ENCODE assay signal across 9 cellular contexts in genomic region chr4:183600189-183600685, GRCh38. TPM values are rescaled to one million over a fixed set of nuclear protein-coding genes. Genes with fewer than 3 reads are reported as not detected.
DNase-seq lines count a peak whose midpoint lies in the region; ATAC-seq, FAIRE-seq and TF ChIP-seq lines count a peak whose summit lies in the region.
"Had no signal": no experiment of that assay in that cellular context is flagged by ENCODE, and none has a peak within 500 bp of the region (broad histone marks: within the 10 kb centered on the region; RNA-seq: fewer than 3 reads in every experiment).

No MANE protein-coding gene starts in this region.

- peak in 3 of 4 donors; percentile 38 to 60 (median 55) for ATAC-seq in pancreas
- ATAC-seq in GM21381 (IDR thresholded peaks at IDR 0.05; ENCODE audit: unreplicated experiment) = no peak
- ATAC-seq in HG02852 (IDR thresholded peaks at IDR 0.05; ENCODE audit: unreplicated experiment) = no peak

- WGBS in pancreas, 2 donors = 88 to 93% methylated on average over 3 of the region's 3 CpGs

- peak; percentile 5 to 10 for DNase-seq in activated CD4-positive, alpha-beta T cell treated with anti-CD3 and anti-CD28 coated beads, Interleukin-2, amount 50 U/mL, for 48 hours
- no peak for DNase-seq in activated CD4-positive, alpha-beta T cell treated with anti-CD3 and anti-CD28 coated beads for 4 hours
- DNase-seq in central memory CD4-positive, alpha-beta T cell = peak; percentile 2
- DNase-seq in pancreas (no peak), dedifferentiated amniotic fluid mesenchymal stem cell (ENCODE audit: extremely low spot score) (no peak)
- DNase-seq: NCI-H774 had no signal

- H3K27ac ChIP-seq in pancreas = no peak overlapping the region

- H3F3A ChIP-seq in Loucy (ENCODE audit: low read depth) = no peaks in the 10 kb centered on the region

- H3K27me3 ChIP-seq in Loucy (ENCODE audit: insufficient read depth, low read length, poor library complexity, severe bottlenecking) (no peaks in the 10 kb centered on the region), pancreas (no peaks in the 10 kb centered on the region)

- H3K79me2 ChIP-seq in Loucy (ENCODE audit: insufficient read depth, low read length) = no peaks in the 10 kb centered on the region

- no peaks in the 10 kb centered on the region for H3K9me3 ChIP-seq in Loucy (ENCODE audit: insufficient read depth, low read depth, low read length)
- H3K9me3 ChIP-seq in pancreas = no peaks in the 10 kb centered on the region

- H2AFZ ChIP-seq in Loucy (ENCODE audit: low read length) = no peak overlapping the region

- H3K4me3 ChIP-seq in Loucy (ENCODE audit: low read length, poor library complexity, severe bottlenecking) (no peak overlapping the region), pancreas (no peak overlapping the region)

- H3K4me1 ChIP-seq in Loucy (ENCODE audit: insufficient read depth, low read length, poor library complexity, severe bottlenecking) = no peaks in the 10 kb centered on the region
- H3K4me1 ChIP-seq in pancreas = peaks cover 0 to 17% (median 0%) of the 10 kb centered on the region in 3 donors

- no peak for FAIRE-seq in pancreas (lab: Jason Lieb, UNC)

- H3K36me3 ChIP-seq in Loucy (ENCODE audit: insufficient read depth, low read length) (no peaks in the 10 kb centered on the region), pancreas (no peaks in the 10 kb centered on the region)

- intact Hi-C loops in pancreas (cut with DNase I) = loop anchor here in 2 of 3 donors (5.0 to 10.0 kb wide), 3 partner anchors 105 to 138 kb away; no protein-coding TSS in a partner anchor

- no peaks in the 10 kb centered on the region for H4K20me1 ChIP-seq in Loucy (ENCODE audit: insufficient read depth, low read length, poor library complexity, severe bottlenecking)

- H3K9me2 ChIP-seq in Loucy (replicated peaks; ENCODE audit: low read depth, low read length) = no peaks in the 10 kb centered on the region

- TF ChIP-seq CTCF in Loucy (conservative IDR thresholded peaks at IDR 0.05; ENCODE audit: low read length) (peak; percentile 67), pancreas (IDR thresholded peaks at IDR 0.05) (no peak)

- H3K9ac ChIP-seq in Loucy (ENCODE audit: low read depth, low read length, poor library complexity, severe bottlenecking) = no peak overlapping the region

- no peak overlapping the region for H3K4me2 ChIP-seq in Loucy (ENCODE audit: low read depth, low read length, poor library complexity, severe bottlenecking)

RNA-seq across cellular contexts. Expression of gene RWDD4, which starts 58.7 kb away (rescaled TPM):
- 10 to 100 TPM in 5 of 6 donors, 1 to 10 TPM in 1; 9.1 to 14.0 (median 12.8) TPM for total RNA-seq in pancreas
- 10 to 100 TPM in 1 of 2 donors, 1 to 10 TPM in 1; 8.5 to 15.4 TPM for polyA plus RNA-seq in pancreas

RNA-seq across cellular contexts. Expression of gene TRAPPC11, which starts 58.9 kb away (rescaled TPM):
- 10 to 100 TPM; 15.0 to 19.2 (median 16.3) TPM for total RNA-seq in pancreas
- polyA plus RNA-seq in pancreas = 10 to 100 TPM in 1 of 2 donors, 1 to 10 TPM in 1; 8.6 to 12.1 TPM

Comparison
In these comparisons a context has a peak if more than half of its experiments do, and no peak if none do; other contexts are left out.
1. DNase-seq: peak in activated CD4-positive, alpha-beta T cell treated with anti-CD3 and anti-CD28 coated beads, Interleukin-2, amount 50 U/mL, for 48 hours (2 of 2) and central memory CD4-positive, alpha-beta T cell (single experiment); none in activated CD4-positive, alpha-beta T cell treated with anti-CD3 and anti-CD28 coated beads for 4 hours (0 of 2), pancreas (0 of 6) and dedifferentiated amniotic fluid mesenchymal stem cell (single experiment).
2. ATAC-seq: peak in pancreas (3 of 4); none in GM21381 (single experiment) and HG02852 (single experiment).